ENCODE assay signal across 29 cellular contexts in genomic region chr7:115042596-115042995, GRCh38.
"Had no signal": no experiment of that assay in that cellular context is flagged by ENCODE, and none has a peak within 500 bp of the region (broad histone marks: within the 10 kb centered on the region; RNA-seq: fewer than 3 reads in every experiment).

No MANE protein-coding gene starts in this region.

- H3K36me3 Mint-ChIP-seq: stimulated activated effector memory CD8-positive, alpha-beta T cell treated with anti-CD3 and anti-CD28 coated beads, Interleukin-12 subunit alpha, Interleukin-12 subunit beta, amount 100 ng/mL, for 72 hours; stimulated activated memory B cell treated with anti-CD40 and anti-IgM and Interleukin-4, amounts not matched to agents 10 μg/mL and 1 μg/mL and 100 μg/mL, for 72 hours; stimulated activated naive B cell treated with anti-CD40 and anti-IgM and Interleukin-4, amounts not matched to agents 10 μg/mL and 1 μg/mL and 100 μg/mL, for 72 hours; type B pancreatic cell had no signal

- H3K4me1 ChIP-seq: suprapubic skin, testis, thyroid gland, tibial artery, tibial nerve, transverse colon, upper lobe of right lung, uterus, vagina had no signal

- H3K4me3 Mint-ChIP-seq: stimulated activated effector memory CD8-positive, alpha-beta T cell treated with anti-CD3 and anti-CD28 coated beads, Interleukin-12 subunit alpha, Interleukin-12 subunit beta, amount 100 ng/mL, for 72 hours; stimulated activated memory B cell treated with anti-CD40 and anti-IgM and Interleukin-4, amounts not matched to agents 10 μg/mL and 1 μg/mL and 100 μg/mL, for 72 hours; stimulated activated naive B cell treated with anti-CD40 and anti-IgM and Interleukin-4, amounts not matched to agents 10 μg/mL and 1 μg/mL and 100 μg/mL, for 72 hours; stimulated activated naive CD8-positive, alpha-beta T cell treated with anti-CD3 and anti-CD28 coated beads, Interleukin-15, amount 100 ng/mL, for 72 hours; stimulated activated naive CD8-positive, alpha-beta T cell treated with anti-CD3 and anti-CD28 coated beads, Interleukin-15, Interleukin-2, amounts not matched to agents 100 ng/mL and 50 ng/mL, for 24 hours; type B pancreatic cell had no signal

- H3K27ac ChIP-seq: stomach, suprapubic skin, testis, thoracic aorta, thyroid gland, tibial artery, tibial nerve, transverse colon, upper lobe of left lung, upper lobe of right lung, uterus, vagina had no signal

- H3K4me3 ChIP-seq: stomach, suprapubic skin, testis, thoracic aorta, thyroid gland, tibial artery, tibial nerve, transverse colon, upper lobe of left lung, upper lobe of right lung, uterus, vagina had no signal

- FAIRE-seq: urothelium cell line had no signal

- DNase-seq: stimulated activated CD4-positive, alpha-beta T cell treated with anti-CD3 and anti-CD28 coated beads, Interleukin-2, amount 100 ng/mL, for 48 hours; stimulated activated CD4-positive, alpha-beta T cell treated with anti-CD3 and anti-CD28 coated beads, Interleukin-4, amount 100 ng/mL, for 1 hour; stimulated activated CD4-positive, alpha-beta T cell treated with anti-CD3 and anti-CD28 coated beads, Interleukin-4, amount 100 ng/mL, for 24 hours; stimulated activated CD4-positive, alpha-beta T cell treated with anti-CD3 and anti-CD28 coated beads, Interleukin-4, amount 100 ng/mL, for 4 hours; stimulated activated CD8-positive, alpha-beta memory T cell treated with anti-CD3 and anti-CD28 coated beads, Interleukin-4, amount 100 ng/mL, for 48 hours; stimulated activated naive B cell treated with anti-CD40 and anti-IgM and Interleukin-4, amounts not matched to agents 10 μg/mL and 1 μg/mL and 100 μg/mL, for 72 hours; stimulated activated naive CD4-positive, alpha-beta T cell; stimulated activated naive CD4-positive, alpha-beta T cell treated with Interleukin-2 at 50 U/mL for 16 hours; stimulated activated naive CD8-positive, alpha-beta T cell treated with anti-CD3 and anti-CD28 coated beads, Interleukin-15, amount 100 ng/mL, for 72 hours; stimulated activated naive CD8-positive, alpha-beta T cell treated with anti-CD3 and anti-CD28 coated beads, Interleukin-15, Interleukin-2, amounts not matched to agents 100 U/mL and 50 U/mL, for 24 hours; stomach; substantia nigra; testis; thyroid gland; tibial artery; transverse colon; trophoblast cell; upper lobe of left lung; upper lobe of right lung; uterus had no signal

- H3K4me1 Mint-ChIP-seq: stimulated activated naive B cell treated with anti-CD40 and anti-IgM and Interleukin-4, amounts not matched to agents 10 μg/mL and 1 μg/mL and 100 μg/mL, for 72 hours had no signal

- H3K27me3 ChIP-seq: stomach, suprapubic skin, testis, thyroid gland, tibial artery, tibial nerve, transverse colon, upper lobe of left lung, upper lobe of right lung, uterus, vagina had no signal

- H3K9me3 ChIP-seq: stomach, suprapubic skin, testis, thoracic aorta, thyroid gland, tibial artery, tibial nerve, transverse colon, upper lobe of left lung, upper lobe of right lung, uterus, vagina had no signal

- H3K27ac Mint-ChIP-seq: stimulated activated effector memory CD8-positive, alpha-beta T cell treated with anti-CD3 and anti-CD28 coated beads, Interleukin-12 subunit alpha, Interleukin-12 subunit beta, amount 100 ng/mL, for 72 hours; stimulated activated memory B cell treated with anti-CD40 and anti-IgM and Interleukin-4, amounts not matched to agents 10 μg/mL and 1 μg/mL and 100 μg/mL, for 72 hours; stimulated activated naive B cell treated with anti-CD40 and anti-IgM and Interleukin-4, amounts not matched to agents 10 μg/mL and 1 μg/mL and 100 μg/mL, for 72 hours; stimulated activated naive CD8-positive, alpha-beta T cell treated with anti-CD3 and anti-CD28 coated beads, Interleukin-15, amount 100 ng/mL, for 72 hours; stimulated activated naive CD8-positive, alpha-beta T cell treated with anti-CD3 and anti-CD28 coated beads, Interleukin-15, Interleukin-2, amounts not matched to agents 100 ng/mL and 50 ng/mL, for 24 hours; type B pancreatic cell had no signal

- H3K36me3 ChIP-seq: stomach, suprapubic skin, thoracic aorta, thyroid gland, tibial artery, tibial nerve, transverse colon, upper lobe of left lung, upper lobe of right lung, uterus, vagina had no signal

- H3K27me3 Mint-ChIP-seq: stimulated activated naive B cell treated with anti-CD40 and anti-IgM and Interleukin-4, amounts not matched to agents 10 μg/mL and 1 μg/mL and 100 μg/mL, for 72 hours; stimulated activated naive CD8-positive, alpha-beta T cell treated with anti-CD3 and anti-CD28 coated beads, Interleukin-15, amount 100 ng/mL, for 72 hours; stimulated activated naive CD8-positive, alpha-beta T cell treated with anti-CD3 and anti-CD28 coated beads, Interleukin-15, Interleukin-2, amounts not matched to agents 100 ng/mL and 50 ng/mL, for 24 hours; type B pancreatic cell had no signal

- ATAC-seq: stimulated activated effector memory CD8-positive, alpha-beta T cell treated with anti-CD3 and anti-CD28 coated beads, Interleukin-12 subunit alpha, Interleukin-12 subunit beta, amount 100 ng/mL, for 72 hours; stimulated activated memory B cell treated with anti-CD40 and anti-IgM and Interleukin-4, amounts not matched to agents 10 μg/mL and 1 μg/mL and 100 μg/mL, for 72 hours; stimulated activated naive B cell treated with anti-CD40 and anti-IgM and Interleukin-4, amounts not matched to agents 10 μg/mL and 1 μg/mL and 100 μg/mL, for 72 hours; stimulated activated naive CD8-positive, alpha-beta T cell treated with anti-CD3 and anti-CD28 coated beads, Interleukin-15, amount 100 ng/mL, for 72 hours; stimulated activated naive CD8-positive, alpha-beta T cell treated with anti-CD3 and anti-CD28 coated beads, Interleukin-15, Interleukin-2, amounts not matched to agents 100 U/mL and 50 U/mL, for 24 hours; upper lobe of right lung had no signal

- H3K9me3 Mint-ChIP-seq: stimulated activated memory B cell treated with anti-CD40 and anti-IgM and Interleukin-4, amounts not matched to agents 10 μg/mL and 1 μg/mL and 100 μg/mL, for 72 hours; stimulated activated naive B cell treated with anti-CD40 and anti-IgM and Interleukin-4, amounts not matched to agents 10 μg/mL and 1 μg/mL and 100 μg/mL, for 72 hours; stimulated activated naive CD8-positive, alpha-beta T cell treated with anti-CD3 and anti-CD28 coated beads, Interleukin-15, amount 100 ng/mL, for 72 hours; stimulated activated naive CD8-positive, alpha-beta T cell treated with anti-CD3 and anti-CD28 coated beads, Interleukin-15, Interleukin-2, amounts not matched to agents 100 ng/mL and 50 ng/mL, for 24 hours; type B pancreatic cell had no signal
